Comparison of ENCODE assay signal across 26 cellular contexts in genomic region chr12:68028647-68029046, GRCh38. TPM values are rescaled to one million over a fixed set of nuclear protein-coding genes. Genes with fewer than 3 reads are reported as not detected.
"Had no signal": no experiment of that assay in that cellular context is flagged by ENCODE, and none has a peak within 500 bp of the region (broad histone marks: within the 10 kb centered on the region; RNA-seq: fewer than 3 reads in every experiment).

No MANE protein-coding gene starts in this region.

- H3K9me3 ChIP-seq: SJCRH30, SK-N-SH had no signal

- H3K4me2 ChIP-seq: SK-N-SH had no signal

- H3K4me3 ChIP-seq: cardiac muscle cell, SJCRH30 had no signal

- H3K36me3 ChIP-seq: brain microvascular endothelial cell, cardiac muscle cell, SJCRH30 had no signal

- H3K27ac ChIP-seq: brain microvascular endothelial cell, cardiac muscle cell, RWPE1, SJCRH30, VCaP had no signal

- H3K4me3 Mint-ChIP-seq: activated naive CD8-positive, alpha-beta T cell treated with anti-CD3 and anti-CD28 coated beads for 36 hours had no signal

- H3K9me2 ChIP-seq: SK-N-SH had no signal

- H3K4me1 ChIP-seq: SJCRH30 had no signal

- H3K9ac ChIP-seq: SK-N-SH had no signal

- H3K27me3 ChIP-seq: brain microvascular endothelial cell, cardiac muscle cell, SJCRH30 had no signal

- DNase-seq: activated CD4-positive, CD25-positive, alpha-beta regulatory T cell; activated CD8-positive, alpha-beta memory T cell treated with anti-CD3 and anti-CD28 coated beads, Interleukin-2, amount 50 U/mL, for 4 hours; activated naive CD8-positive, alpha-beta T cell treated with anti-CD3 and anti-CD28 coated beads for 36 hours; activated T-cell treated with anti-CD3 and anti-CD28 coated beads, Interleukin-2, amount 50 U/mL, for 48 hours; brain microvascular endothelial cell; IMR-90; Kasumi-1; KBM-7; NCI-H1048; NCI-H1930; NCI-H2171; NCI-H2227 treated with DMSO at 0.1 percent for 48 hours; NCI-H446 treated with DMSO at 0.1 percent for 48 hours; NCI-H526; NCI-H774; Right ventricle myocardium superior; SJCRH30; SK-N-SH had no signal

- H3K36me3 Mint-ChIP-seq: activated naive CD8-positive, alpha-beta T cell treated with anti-CD3 and anti-CD28 coated beads for 36 hours had no signal

- H3K27me3 Mint-ChIP-seq: activated naive CD8-positive, alpha-beta T cell treated with anti-CD3 and anti-CD28 coated beads for 36 hours had no signal

- ATAC-seq: Panc1 had no signal

- H3K27ac Mint-ChIP-seq: activated naive CD8-positive, alpha-beta T cell treated with anti-CD3 and anti-CD28 coated beads for 36 hours had no signal

RNA-seq across cellular contexts. Expression of gene IFNG-AS1, which starts 39.4 kb away (rescaled TPM):
- total RNA-seq: activated naive CD8-positive, alpha-beta T cell treated with anti-CD3 and anti-CD28 coated beads for 36 hours; cardiac muscle cell; cerebellum; IMR-90; M059J; Right ventricle myocardium superior; SJCRH30; T-helper 2 cell treated with Interferon-gamma antibody and Interleukin-4, amounts not matched to agents 100 ng/mL and 5 ng/mL, for 36 hours had no signal
- polyA plus RNA-seq: adipose tissue, IMR-90, SK-N-SH had no signal
